Comparison of ENCODE assay signal across 1 cellular context in the genomic region with DNA sequence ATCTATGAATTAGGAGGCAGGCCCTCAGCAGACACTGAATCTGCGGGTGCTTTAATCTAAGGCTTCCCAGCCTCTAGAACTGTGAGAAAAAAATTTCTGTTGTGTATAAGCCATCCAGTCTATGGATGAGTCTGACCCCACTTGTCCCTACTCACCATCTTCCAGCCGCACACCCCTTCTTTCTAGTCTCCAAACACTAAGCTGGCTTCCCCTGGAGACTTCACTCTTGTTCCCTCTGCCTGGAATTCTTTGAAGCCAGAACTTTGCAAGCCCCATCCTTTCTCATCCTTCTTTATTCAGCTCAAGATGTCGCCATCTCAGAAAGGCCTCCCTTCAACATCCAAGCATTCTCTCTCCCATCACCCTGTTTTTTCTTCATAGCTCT.
A peak's percentile ranks its signal among the peaks of the same experiment; 100 is the strongest.
TF ChIP-seq lines count a peak whose summit lies in the region.

No MANE protein-coding gene starts in this region.

TF ChIP-seq in HepG2, 621 proteins besides CTCF, POLR2A, EP300 and RAD21:
- TF ChIP-seq, protein P1, sequence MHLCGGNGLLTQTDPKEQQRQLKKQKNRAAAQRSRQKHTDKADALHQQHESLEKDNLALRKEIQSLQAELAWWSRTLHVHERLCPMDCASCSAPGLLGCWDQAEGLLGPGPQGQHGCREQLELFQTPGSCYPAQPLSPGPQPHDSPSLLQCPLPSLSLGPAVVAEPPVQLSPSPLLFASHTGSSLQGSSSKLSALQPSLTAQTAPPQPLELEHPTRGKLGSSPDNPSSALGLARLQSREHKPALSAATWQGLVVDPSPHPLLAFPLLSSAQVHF (CRISPR knock-in tag; IDR thresholded peaks at IDR 0.05) = no peak
- TF ChIP-seq ZNF615 (CRISPR knock-in tag; IDR thresholded peaks at IDR 0.05; ENCODE audit: borderline replicate concordance) = no peak
- TF ChIP-seq, protein P2, sequence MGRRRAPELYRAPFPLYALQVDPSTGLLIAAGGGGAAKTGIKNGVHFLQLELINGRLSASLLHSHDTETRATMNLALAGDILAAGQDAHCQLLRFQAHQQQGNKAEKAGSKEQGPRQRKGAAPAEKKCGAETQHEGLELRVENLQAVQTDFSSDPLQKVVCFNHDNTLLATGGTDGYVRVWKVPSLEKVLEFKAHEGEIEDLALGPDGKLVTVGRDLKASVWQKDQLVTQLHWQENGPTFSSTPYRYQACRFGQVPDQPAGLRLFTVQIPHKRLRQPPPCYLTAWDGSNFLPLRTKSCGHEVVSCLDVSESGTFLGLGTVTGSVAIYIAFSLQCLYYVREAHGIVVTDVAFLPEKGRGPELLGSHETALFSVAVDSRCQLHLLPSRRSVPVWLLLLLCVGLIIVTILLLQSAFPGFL (CRISPR knock-in tag; IDR thresholded peaks at IDR 0.05) = no peak
- 0 out of 2 replicates have a peak, but pooled peaks have one; percentile 39 for TF ChIP-seq NFATC3 (CRISPR knock-in tag; IDR thresholded peaks at IDR 0.05)
- TF ChIP-seq, protein P3, sequence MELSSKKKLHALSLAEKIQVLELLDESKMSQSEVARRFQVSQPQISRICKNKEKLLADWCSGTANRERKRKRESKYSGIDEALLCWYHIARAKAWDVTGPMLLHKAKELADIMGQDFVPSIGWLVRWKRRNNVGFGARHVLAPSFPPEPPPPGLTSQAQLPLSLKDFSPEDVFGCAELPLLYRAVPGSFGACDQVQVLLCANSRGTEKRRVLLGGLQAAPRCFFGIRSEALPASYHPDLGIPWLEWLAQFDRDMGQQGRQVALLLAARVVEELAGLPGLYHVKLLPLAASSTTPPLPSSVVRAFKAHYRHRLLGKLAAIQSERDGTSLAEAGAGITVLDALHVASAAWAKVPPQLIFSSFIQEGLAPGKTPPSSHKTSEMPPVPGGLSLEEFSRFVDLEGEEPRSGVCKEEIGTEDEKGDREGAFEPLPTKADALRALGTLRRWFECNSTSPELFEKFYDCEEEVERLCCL (CRISPR knock-in tag; IDR thresholded peaks at IDR 0.05; ENCODE audit: borderline replicate concordance) = no peak
- TF ChIP-seq, protein P4, sequence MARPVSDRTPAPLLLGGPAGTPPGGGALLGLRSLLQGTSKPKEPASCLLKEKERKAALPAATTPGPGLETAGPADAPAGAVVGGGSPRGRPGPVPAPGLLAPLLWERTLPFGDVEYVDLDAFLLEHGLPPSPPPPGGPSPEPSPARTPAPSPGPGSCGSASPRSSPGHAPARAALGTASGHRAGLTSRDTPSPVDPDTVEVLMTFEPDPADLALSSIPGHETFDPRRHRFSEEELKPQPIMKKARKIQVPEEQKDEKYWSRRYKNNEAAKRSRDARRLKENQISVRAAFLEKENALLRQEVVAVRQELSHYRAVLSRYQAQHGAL (CRISPR knock-in tag; IDR thresholded peaks at IDR 0.05; ENCODE audit: not compliant biosample characterization) = no peak
- TF ChIP-seq DPF2 (CRISPR knock-in tag; IDR thresholded peaks at IDR 0.05; ENCODE audit: borderline replicate concordance, low read depth) = no peak
- TF ChIP-seq JDP2 (CRISPR knock-in tag; IDR thresholded peaks at IDR 0.05; ENCODE audit: borderline replicate concordance) = no peak
- TF ChIP-seq GATAD2A (CRISPR knock-in tag; IDR thresholded peaks at IDR 0.05) = no peak
- TF ChIP-seq, protein P5, sequence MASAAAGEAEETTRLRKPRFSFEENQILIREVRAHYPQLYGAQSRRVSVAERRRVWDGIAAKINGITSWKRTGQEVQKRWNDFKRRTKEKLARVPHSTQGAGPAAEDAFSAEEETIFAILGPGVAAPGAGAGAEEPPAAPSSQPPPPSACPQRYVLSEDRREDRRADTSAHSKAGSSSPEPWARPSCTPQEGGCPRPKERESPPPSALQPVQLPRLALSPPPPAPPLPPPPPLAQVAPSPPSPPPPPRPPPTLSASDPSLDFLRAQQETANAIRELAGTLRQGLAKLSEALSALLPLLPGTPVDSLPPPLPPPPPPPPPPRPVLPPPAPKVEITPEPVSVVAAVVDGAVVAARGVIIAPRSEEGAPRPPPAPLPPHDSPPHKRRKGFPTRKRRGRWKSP (CRISPR knock-in tag; IDR thresholded peaks at IDR 0.05) = peak; percentile 2; the same call in 1 of the 2 replicates
- TF ChIP-seq TAF1 (CRISPR knock-in tag; IDR thresholded peaks at IDR 0.05) = no peak
- TF ChIP-seq, protein P6, sequence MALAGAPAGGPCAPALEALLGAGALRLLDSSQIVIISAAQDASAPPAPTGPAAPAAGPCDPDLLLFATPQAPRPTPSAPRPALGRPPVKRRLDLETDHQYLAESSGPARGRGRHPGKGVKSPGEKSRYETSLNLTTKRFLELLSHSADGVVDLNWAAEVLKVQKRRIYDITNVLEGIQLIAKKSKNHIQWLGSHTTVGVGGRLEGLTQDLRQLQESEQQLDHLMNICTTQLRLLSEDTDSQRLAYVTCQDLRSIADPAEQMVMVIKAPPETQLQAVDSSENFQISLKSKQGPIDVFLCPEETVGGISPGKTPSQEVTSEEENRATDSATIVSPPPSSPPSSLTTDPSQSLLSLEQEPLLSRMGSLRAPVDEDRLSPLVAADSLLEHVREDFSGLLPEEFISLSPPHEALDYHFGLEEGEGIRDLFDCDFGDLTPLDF (CRISPR knock-in tag; IDR thresholded peaks at IDR 0.05) = no peak
- TF ChIP-seq ZNF816 (CRISPR knock-in tag; IDR thresholded peaks at IDR 0.05; ENCODE audit: borderline replicate concordance) = peak; percentile 70; the same call in 1 of the 2 replicates
- TF ChIP-seq GATA4 (IDR thresholded peaks at IDR 0.05; ENCODE audit: borderline replicate concordance, low read depth) = 0 out of 2 replicates have a peak, but pooled peaks have one; percentile 1
- TF ChIP-seq SRY (CRISPR knock-in tag; IDR thresholded peaks at IDR 0.05) = no peak
- TF ChIP-seq, protein P7, sequence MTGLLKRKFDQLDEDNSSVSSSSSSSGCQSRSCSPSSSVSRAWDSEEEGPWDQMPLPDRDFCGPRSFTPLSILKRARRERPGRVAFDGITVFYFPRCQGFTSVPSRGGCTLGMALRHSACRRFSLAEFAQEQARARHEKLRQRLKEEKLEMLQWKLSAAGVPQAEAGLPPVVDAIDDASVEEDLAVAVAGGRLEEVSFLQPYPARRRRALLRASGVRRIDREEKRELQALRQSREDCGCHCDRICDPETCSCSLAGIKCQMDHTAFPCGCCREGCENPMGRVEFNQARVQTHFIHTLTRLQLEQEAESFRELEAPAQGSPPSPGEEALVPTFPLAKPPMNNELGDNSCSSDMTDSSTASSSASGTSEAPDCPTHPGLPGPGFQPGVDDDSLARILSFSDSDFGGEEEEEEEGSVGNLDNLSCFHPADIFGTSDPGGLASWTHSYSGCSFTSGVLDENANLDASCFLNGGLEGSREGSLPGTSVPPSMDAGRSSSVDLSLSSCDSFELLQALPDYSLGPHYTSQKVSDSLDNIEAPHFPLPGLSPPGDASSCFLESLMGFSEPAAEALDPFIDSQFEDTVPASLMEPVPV (CRISPR knock-in tag; IDR thresholded peaks at IDR 0.05) = no peak
- peak; percentile 21; the same call in 1 of the 2 replicates for TF ChIP-seq GLI4 (CRISPR knock-in tag; IDR thresholded peaks at IDR 0.05; ENCODE audit: borderline replicate concordance)
- TF ChIP-seq ZNF207 (IDR thresholded peaks at IDR 0.05; ENCODE audit: borderline replicate concordance) = no peak
- TF ChIP-seq FLYWCH1 (CRISPR knock-in tag; IDR thresholded peaks at IDR 0.05) = 0 out of 2 replicates have a peak, but pooled peaks have one; percentile 58
- TF ChIP-seq ZNF773 (CRISPR knock-in tag; IDR thresholded peaks at IDR 0.05; ENCODE audit: borderline replicate concordance) = no peak
- TF ChIP-seq ZNF329 (CRISPR knock-in tag; IDR thresholded peaks at IDR 0.05; ENCODE audit: low read depth) = no peak
- TF ChIP-seq, protein P8, sequence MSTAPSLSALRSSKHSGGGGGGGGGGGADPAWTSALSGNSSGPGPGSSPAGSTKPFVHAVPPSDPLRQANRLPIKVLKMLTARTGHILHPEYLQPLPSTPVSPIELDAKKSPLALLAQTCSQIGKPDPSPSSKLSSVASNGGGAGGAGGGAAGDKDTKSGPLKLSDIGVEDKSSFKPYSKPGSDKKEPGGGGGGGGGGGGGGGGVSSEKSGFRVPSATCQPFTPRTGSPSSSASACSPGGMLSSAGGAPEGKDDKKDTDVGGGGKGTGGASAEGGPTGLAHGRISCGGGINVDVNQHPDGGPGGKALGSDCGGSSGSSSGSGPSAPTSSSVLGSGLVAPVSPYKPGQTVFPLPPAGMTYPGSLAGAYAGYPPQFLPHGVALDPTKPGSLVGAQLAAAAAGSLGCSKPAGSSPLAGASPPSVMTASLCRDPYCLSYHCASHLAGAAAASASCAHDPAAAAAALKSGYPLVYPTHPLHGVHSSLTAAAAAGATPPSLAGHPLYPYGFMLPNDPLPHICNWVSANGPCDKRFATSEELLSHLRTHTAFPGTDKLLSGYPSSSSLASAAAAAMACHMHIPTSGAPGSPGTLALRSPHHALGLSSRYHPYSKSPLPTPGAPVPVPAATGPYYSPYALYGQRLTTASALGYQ (CRISPR knock-in tag; IDR thresholded peaks at IDR 0.05) = no peak
- no peak for TF ChIP-seq THYN1 (CRISPR knock-in tag; IDR thresholded peaks at IDR 0.05; ENCODE audit: borderline replicate concordance, low read depth)
- TF ChIP-seq, protein P9, sequence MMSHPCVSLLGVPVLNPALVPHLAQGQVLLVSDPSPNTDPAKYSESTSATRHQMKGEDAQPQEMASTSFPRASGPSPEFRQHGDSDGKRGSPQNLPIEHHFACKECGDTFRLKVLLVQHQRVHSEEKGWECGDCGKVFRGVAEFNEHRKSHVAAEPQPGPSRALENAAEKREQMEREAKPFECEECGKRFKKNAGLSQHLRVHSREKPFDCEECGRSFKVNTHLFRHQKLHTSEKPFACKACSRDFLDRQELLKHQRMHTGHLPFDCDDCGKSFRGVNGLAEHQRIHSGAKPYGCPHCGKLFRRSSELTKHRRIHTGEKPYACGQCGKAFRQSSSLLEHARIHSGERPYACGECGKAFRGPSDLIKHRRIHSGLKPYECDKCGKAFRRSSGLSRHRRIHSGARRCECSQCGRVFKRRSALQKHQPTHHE (CRISPR knock-in tag; IDR thresholded peaks at IDR 0.05; ENCODE audit: borderline replicate concordance) = no peak
- no peak for TF ChIP-seq ARNTL (CRISPR knock-in tag; IDR thresholded peaks at IDR 0.05)
- TF ChIP-seq ZFP1 (CRISPR knock-in tag; IDR thresholded peaks at IDR 0.05) = no peak
- TF ChIP-seq ZNF577 (CRISPR knock-in tag; IDR thresholded peaks at IDR 0.05; ENCODE audit: borderline replicate concordance, low read depth) = no peak
- TF ChIP-seq, protein P10, sequence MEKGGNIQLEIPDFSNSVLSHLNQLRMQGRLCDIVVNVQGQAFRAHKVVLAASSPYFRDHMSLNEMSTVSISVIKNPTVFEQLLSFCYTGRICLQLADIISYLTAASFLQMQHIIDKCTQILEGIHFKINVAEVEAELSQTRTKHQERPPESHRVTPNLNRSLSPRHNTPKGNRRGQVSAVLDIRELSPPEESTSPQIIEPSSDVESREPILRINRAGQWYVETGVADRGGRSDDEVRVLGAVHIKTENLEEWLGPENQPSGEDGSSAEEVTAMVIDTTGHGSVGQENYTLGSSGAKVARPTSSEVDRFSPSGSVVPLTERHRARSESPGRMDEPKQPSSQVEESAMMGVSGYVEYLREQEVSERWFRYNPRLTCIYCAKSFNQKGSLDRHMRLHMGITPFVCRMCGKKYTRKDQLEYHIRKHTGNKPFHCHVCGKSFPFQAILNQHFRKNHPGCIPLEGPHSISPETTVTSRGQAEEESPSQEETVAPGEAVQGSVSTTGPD (CRISPR knock-in tag; IDR thresholded peaks at IDR 0.05) = 0 out of 2 replicates have a peak, but pooled peaks have one; percentile 13
- no peak for TF ChIP-seq MEF2D (CRISPR knock-in tag; IDR thresholded peaks at IDR 0.05)
- no peak for TF ChIP-seq ELF4 (CRISPR knock-in tag; IDR thresholded peaks at IDR 0.05; ENCODE audit: borderline replicate concordance)
- TF ChIP-seq CCAR2 (optimal IDR thresholded peaks at IDR 0.05; ENCODE audit: low read depth, low read length) = peak; percentile 60
- TF ChIP-seq RARA (CRISPR knock-in tag; IDR thresholded peaks at IDR 0.05) = no peak
- TF ChIP-seq ZFP82 (CRISPR knock-in tag; IDR thresholded peaks at IDR 0.05; ENCODE audit: borderline replicate concordance) = 0 out of 2 replicates have a peak, but pooled peaks have one; percentile 39
- TF ChIP-seq, protein P11, sequence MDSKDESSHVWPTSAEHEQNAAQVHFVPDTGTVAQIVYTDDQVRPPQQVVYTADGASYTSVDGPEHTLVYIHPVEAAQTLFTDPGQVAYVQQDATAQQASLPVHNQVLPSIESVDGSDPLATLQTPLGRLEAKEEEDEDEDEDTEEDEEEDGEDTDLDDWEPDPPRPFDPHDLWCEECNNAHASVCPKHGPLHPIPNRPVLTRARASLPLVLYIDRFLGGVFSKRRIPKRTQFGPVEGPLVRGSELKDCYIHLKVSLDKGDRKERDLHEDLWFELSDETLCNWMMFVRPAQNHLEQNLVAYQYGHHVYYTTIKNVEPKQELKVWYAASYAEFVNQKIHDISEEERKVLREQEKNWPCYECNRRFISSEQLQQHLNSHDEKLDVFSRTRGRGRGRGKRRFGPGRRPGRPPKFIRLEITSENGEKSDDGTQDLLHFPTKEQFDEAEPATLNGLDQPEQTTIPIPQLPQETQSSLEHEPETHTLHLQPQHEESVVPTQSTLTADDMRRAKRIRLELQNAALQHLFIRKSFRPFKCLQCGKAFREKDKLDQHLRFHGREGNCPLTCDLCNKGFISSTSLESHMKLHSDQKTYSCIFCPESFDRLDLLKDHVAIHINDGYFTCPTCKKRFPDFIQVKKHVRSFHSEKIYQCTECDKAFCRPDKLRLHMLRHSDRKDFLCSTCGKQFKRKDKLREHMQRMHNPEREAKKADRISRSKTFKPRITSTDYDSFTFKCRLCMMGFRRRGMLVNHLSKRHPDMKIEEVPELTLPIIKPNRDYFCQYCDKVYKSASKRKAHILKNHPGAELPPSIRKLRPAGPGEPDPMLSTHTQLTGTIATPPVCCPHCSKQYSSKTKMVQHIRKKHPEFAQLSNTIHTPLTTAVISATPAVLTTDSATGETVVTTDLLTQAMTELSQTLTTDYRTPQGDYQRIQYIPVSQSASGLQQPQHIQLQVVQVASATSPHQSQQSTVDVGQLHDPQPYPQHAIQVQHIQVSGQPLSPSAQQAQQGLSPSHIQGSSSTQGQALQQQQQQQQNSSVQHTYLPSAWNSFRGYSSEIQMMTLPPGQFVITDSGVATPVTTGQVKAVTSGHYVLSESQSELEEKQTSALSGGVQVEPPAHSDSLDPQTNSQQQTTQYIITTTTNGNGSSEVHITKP (CRISPR knock-in tag; IDR thresholded peaks at IDR 0.05; ENCODE audit: low read depth) = no peak
- TF ChIP-seq ZNF619 (CRISPR knock-in tag; IDR thresholded peaks at IDR 0.05) = no peak
- TF ChIP-seq, protein P12, sequence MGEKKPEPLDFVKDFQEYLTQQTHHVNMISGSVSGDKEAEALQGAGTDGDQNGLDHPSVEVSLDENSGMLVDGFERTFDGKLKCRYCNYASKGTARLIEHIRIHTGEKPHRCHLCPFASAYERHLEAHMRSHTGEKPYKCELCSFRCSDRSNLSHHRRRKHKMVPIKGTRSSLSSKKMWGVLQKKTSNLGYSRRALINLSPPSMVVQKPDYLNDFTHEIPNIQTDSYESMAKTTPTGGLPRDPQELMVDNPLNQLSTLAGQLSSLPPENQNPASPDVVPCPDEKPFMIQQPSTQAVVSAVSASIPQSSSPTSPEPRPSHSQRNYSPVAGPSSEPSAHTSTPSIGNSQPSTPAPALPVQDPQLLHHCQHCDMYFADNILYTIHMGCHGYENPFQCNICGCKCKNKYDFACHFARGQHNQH (CRISPR knock-in tag; IDR thresholded peaks at IDR 0.05) = no peak
- no peak for TF ChIP-seq SRF (IDR thresholded peaks at IDR 0.05; ENCODE audit: low read depth, low read length)
- no peak for TF ChIP-seq SNAI1 (CRISPR knock-in tag; IDR thresholded peaks at IDR 0.05; ENCODE audit: borderline replicate concordance)
- TF ChIP-seq FOSL2 (CRISPR knock-in tag; IDR thresholded peaks at IDR 0.05) = no peak
